Comparison of ENCODE assay signal across 34 cellular contexts in genomic region chr13:61146158-61146557, GRCh38.
"Had no signal": no experiment of that assay in that cellular context is flagged by ENCODE, and none has a peak within 500 bp of the region (broad histone marks: within the 10 kb centered on the region; RNA-seq: fewer than 3 reads in every experiment).

No MANE protein-coding gene starts in this region.

- FAIRE-seq: bronchial epithelial cell had no signal

- H3K9ac ChIP-seq: SK-N-SH had no signal

- ATAC-seq: activated CD8-positive, alpha-beta memory T cell treated with anti-CD3 and anti-CD28 coated beads, Interleukin-2, amount 10 ng/mL, durations not matched to agents 7 days and 5 days; activated naive CD8-positive, alpha-beta T cell treated with anti-CD3 and anti-CD28 coated beads, Interleukin-2, amount 50 U/mL, for 24 hours; Panc1; T-cell had no signal

- H3K4me1 ChIP-seq: SJSA1 had no signal

- H3K27me3 ChIP-seq: MG63, SJSA1 had no signal

- H3K9me3 ChIP-seq: MG63, SJSA1 had no signal

- H3K36me3 Mint-ChIP-seq: activated CD8-positive, alpha-beta memory T cell treated with anti-CD3 and anti-CD28 coated beads, Interleukin-2, amount 10 ng/mL, durations not matched to agents 7 days and 5 days; activated naive CD4-positive, alpha-beta T cell treated with anti-CD3 and anti-CD28 coated beads, Interleukin-2, amount 10 ng/mL, durations not matched to agents 7 days and 5 days; activated naive CD8-positive, alpha-beta T cell; brain; T-cell had no signal

- H3K4me3 Mint-ChIP-seq: activated CD4-positive, alpha-beta memory T cell treated with anti-CD3 and anti-CD28 coated beads, Interleukin-2, amount 10 ng/mL, durations not matched to agents 7 days and 5 days; activated CD8-positive, alpha-beta memory T cell treated with anti-CD3 and anti-CD28 coated beads, Interleukin-2, amount 10 ng/mL, durations not matched to agents 7 days and 5 days; activated naive CD4-positive, alpha-beta T cell treated with anti-CD3 and anti-CD28 coated beads, Interleukin-2, amount 10 ng/mL, durations not matched to agents 7 days and 5 days; activated naive CD8-positive, alpha-beta T cell; activated naive CD8-positive, alpha-beta T cell treated with anti-CD3 and anti-CD28 coated beads, Interleukin-2, amount 50 U/mL, for 24 hours; brain; T-cell had no signal

- H3K27me3 Mint-ChIP-seq: activated CD4-positive, alpha-beta memory T cell treated with anti-CD3 and anti-CD28 coated beads, Interleukin-2, amount 10 ng/mL, durations not matched to agents 7 days and 5 days; activated CD8-positive, alpha-beta memory T cell treated with anti-CD3 and anti-CD28 coated beads, Interleukin-2, amount 10 ng/mL, durations not matched to agents 7 days and 5 days; activated naive CD4-positive, alpha-beta T cell treated with anti-CD3 and anti-CD28 coated beads, Interleukin-2, amount 10 ng/mL, durations not matched to agents 7 days and 5 days; activated naive CD8-positive, alpha-beta T cell; activated naive CD8-positive, alpha-beta T cell treated with anti-CD3 and anti-CD28 coated beads, Interleukin-2, amount 50 U/mL, for 24 hours; T-cell had no signal

- H3K27ac Mint-ChIP-seq: activated CD4-positive, alpha-beta memory T cell treated with anti-CD3 and anti-CD28 coated beads, Interleukin-2, amount 10 ng/mL, durations not matched to agents 7 days and 5 days; activated CD8-positive, alpha-beta memory T cell treated with anti-CD3 and anti-CD28 coated beads, Interleukin-2, amount 10 ng/mL, durations not matched to agents 7 days and 5 days; activated naive CD4-positive, alpha-beta T cell treated with anti-CD3 and anti-CD28 coated beads, Interleukin-2, amount 10 ng/mL, durations not matched to agents 7 days and 5 days; activated naive CD8-positive, alpha-beta T cell; activated naive CD8-positive, alpha-beta T cell treated with anti-CD3 and anti-CD28 coated beads, Interleukin-2, amount 50 U/mL, for 24 hours; brain; T-cell had no signal

- H3K4me2 ChIP-seq: SK-N-SH had no signal

- H3K36me3 ChIP-seq: MG63, SJSA1 had no signal

- DNase-seq: activated CD4-positive, alpha-beta memory T cell treated with anti-CD3 and anti-CD28 coated beads, Interleukin-2, amount 10 ng/mL, durations not matched to agents 7 days and 5 days; activated CD4-positive, alpha-beta T cell treated with anti-CD3 and anti-CD28 coated beads for 1 hour; activated CD4-positive, alpha-beta T cell treated with anti-CD3 and anti-CD28 coated beads for 48 hours; activated CD4-positive, CD25-positive, alpha-beta regulatory T cell; activated CD8-positive, alpha-beta memory T cell treated with anti-CD3 and anti-CD28 coated beads for 24 hours; activated CD8-positive, alpha-beta memory T cell treated with anti-CD3 and anti-CD28 coated beads, Interleukin-2, amount 10 ng/mL, durations not matched to agents 7 days and 5 days; activated CD8-positive, alpha-beta memory T cell treated with anti-CD3 and anti-CD28 coated beads, Interleukin-2, amount 50 U/mL, for 48 hours; activated effector memory CD4-positive, alpha-beta T cell treated with Interleukin-2 at 50 U/mL for 16 hours; activated naive CD4-positive, alpha-beta T cell treated with anti-CD3 and anti-CD28 coated beads, Interleukin-2, amount 10 ng/mL, durations not matched to agents 7 days and 5 days; activated naive CD8-positive, alpha-beta T cell treated with anti-CD3 and anti-CD28 coated beads, Interleukin-2, amount 50 U/mL, for 24 hours; activated T-cell treated with anti-CD3 and anti-CD28 coated beads, Interleukin-2, amount 50 U/mL, for 48 hours; anterior cingulate cortex; caudate nucleus; Karpas-422; KBM-7; MG63; NCI-H1048; NCI-H1105 treated with DMSO at 0.1 percent for 48 hours; NCI-H1436 treated with DMSO at 0.1 percent for 48 hours; NCI-H1694 treated with DMSO at 0.1 percent for 48 hours; NCI-H2029; NCI-H345; NCI-H524 treated with DMSO at 0.1 percent for 48 hours; SHP77 treated with DMSO at 0.1 percent for 48 hours; SK-N-SH; T-cell; T-helper 2 cell; T-helper 9 cell had no signal

- H3K27ac ChIP-seq: SJSA1, VCaP had no signal

- H3K4me1 Mint-ChIP-seq: activated CD4-positive, alpha-beta memory T cell treated with anti-CD3 and anti-CD28 coated beads, Interleukin-2, amount 10 ng/mL, durations not matched to agents 7 days and 5 days; activated CD8-positive, alpha-beta memory T cell treated with anti-CD3 and anti-CD28 coated beads, Interleukin-2, amount 10 ng/mL, durations not matched to agents 7 days and 5 days; activated naive CD4-positive, alpha-beta T cell treated with anti-CD3 and anti-CD28 coated beads, Interleukin-2, amount 10 ng/mL, durations not matched to agents 7 days and 5 days; activated naive CD8-positive, alpha-beta T cell treated with anti-CD3 and anti-CD28 coated beads, Interleukin-2, amount 50 U/mL, for 24 hours; T-cell had no signal

- H3K4me3 ChIP-seq: MG63, SJSA1 had no signal
